Comparison of ENCODE assay signal across 21 cellular contexts in genomic region chr3:134066539-134067310, GRCh38. TPM values are rescaled to one million over a fixed set of nuclear protein-coding genes. Genes with fewer than 3 reads are reported as not detected.
DNase-seq lines count a peak whose midpoint lies in the region; ATAC-seq and TF ChIP-seq lines count a peak whose summit lies in the region.
"Had no signal": no experiment of that assay in that cellular context is flagged by ENCODE, and none has a peak within 500 bp of the region (broad histone marks: within the 10 kb centered on the region; RNA-seq: fewer than 3 reads in every experiment).

No MANE protein-coding gene starts in this region.

- no peak for TF ChIP-seq POLR2A in body of pancreas (IDR thresholded peaks at IDR 0.05)

- peak in 2 of 4 donors; percentile 19 to 35 for DNase-seq in body of pancreas
- DNase-seq in glomerular endothelial cell (ENCODE audit: extremely low read depth, low read depth, low spot score), result peak; percentile 61
- no peak for DNase-seq in mucosa of descending colon
- peak; percentile 62 for DNase-seq in type B pancreatic cell (ENCODE audit: extremely low spot score, unreplicated experiment)
- DNase-seq in SJCRH30, result no peak
- no peak for DNase-seq in DMS 273 (lab: John Stamatoyannopoulos, UW; ENCODE audit: unreplicated experiment)
- DNase-seq: CD4-positive, CD25-positive, alpha-beta regulatory T cell; HFFc6; Karpas-422; NCI-H1694 treated with DMSO at 0.1 percent for 48 hours; NCI-H524; occipital lobe; PC-9; SW 1271; WERI-Rb-1 had no signal

- H3K27me3 Mint-ChIP-seq in type B pancreatic cell, result peaks cover 12% of the 10 kb centered on the region

- H3K27me3 ChIP-seq in body of pancreas, result no peaks in the 10 kb centered on the region
- H3K27me3 ChIP-seq in SJCRH30, result no peaks in the 10 kb centered on the region

- H3K4me3 Mint-ChIP-seq in type B pancreatic cell, result no peak overlapping the region
- H3K4me3 Mint-ChIP-seq: CD4-positive, CD25-positive, alpha-beta regulatory T cell; central memory CD8-positive, alpha-beta T cell; HFFc6 had no signal

- ATAC-seq in body of pancreas, result peak; percentile 69
- peak; percentile 67 for ATAC-seq in mucosa of descending colon
- ATAC-seq in GM21360 (IDR thresholded peaks at IDR 0.05; ENCODE audit: unreplicated experiment), result no peak
- ATAC-seq in GM19463 (IDR thresholded peaks at IDR 0.05; ENCODE audit: unreplicated experiment), result no peak
- ATAC-seq: activated naive CD4-positive, alpha-beta T cell treated with anti-CD3 and anti-CD28 coated beads, Interleukin-2, amount 50 U/mL, for 72 hours; GM12878 had no signal

- no peaks in the 10 kb centered on the region for H3K36me3 Mint-ChIP-seq in type B pancreatic cell
- H3K36me3 Mint-ChIP-seq: activated naive CD4-positive, alpha-beta T cell treated with anti-CD3 and anti-CD28 coated beads, Interleukin-2, amount 50 U/mL, for 72 hours; CD4-positive, CD25-positive, alpha-beta regulatory T cell had no signal

- H3K4me1 ChIP-seq in body of pancreas (no peaks in the 10 kb centered on the region), mucosa of descending colon (ENCODE audit: low read depth) (no peaks in the 10 kb centered on the region), SJCRH30 (peaks cover 10% of the 10 kb centered on the region)

- whole genome bisulfite sequencing in body of pancreas, 2 donors, result 71 to 81% methylated on average over 4 to 6 of the region's 6 CpGs

- H3K36me3 ChIP-seq in body of pancreas (replicated peaks in 1 of 2; ENCODE audit: insufficient read depth in 1 of 2, low read depth in 2 of 2), result no peaks in the 10 kb centered on the region
- H3K36me3 ChIP-seq in mucosa of descending colon (ENCODE audit: low read depth), result no peaks in the 10 kb centered on the region
- no peaks in the 10 kb centered on the region for H3K36me3 ChIP-seq in SJCRH30
- H3K36me3 ChIP-seq: WERI-Rb-1 had no signal

- TF ChIP-seq CTCF in body of pancreas (IDR thresholded peaks at IDR 0.05), result no peak
- no peak for TF ChIP-seq CTCF in mucosa of descending colon (IDR thresholded peaks at IDR 0.05)
- TF ChIP-seq CTCF in type B pancreatic cell (conservative IDR thresholded peaks at IDR 0.05), result no peak

- H3K4me1 Mint-ChIP-seq in type B pancreatic cell (ENCODE audit: unreplicated experiment), result no peaks in the 10 kb centered on the region
- H3K4me1 Mint-ChIP-seq: CD4-positive, CD25-positive, alpha-beta regulatory T cell; central memory CD8-positive, alpha-beta T cell had no signal

- no peaks in the 10 kb centered on the region for H3K9me3 Mint-ChIP-seq in type B pancreatic cell
- H3K9me3 Mint-ChIP-seq: activated naive CD4-positive, alpha-beta T cell treated with anti-CD3 and anti-CD28 coated beads, Interleukin-2, amount 50 U/mL, for 72 hours; CD4-positive, CD25-positive, alpha-beta regulatory T cell; central memory CD8-positive, alpha-beta T cell; HFFc6 had no signal

- intact Hi-C loops in body of pancreas (cut with DNase I) (no loop called here), mucosa of descending colon (cut with DNase I, micrococcal nuclease) (no loop called here)

- H3K9me3 ChIP-seq in body of pancreas, result no peaks in the 10 kb centered on the region
- H3K9me3 ChIP-seq in mucosa of descending colon, result no peaks in the 10 kb centered on the region
- H3K9me3 ChIP-seq in SJCRH30 (replicated peaks), result no peaks in the 10 kb centered on the region

- H3K27ac Mint-ChIP-seq in type B pancreatic cell, result no peak overlapping the region
- H3K27ac Mint-ChIP-seq: HFFc6 had no signal

- H3K4me3 ChIP-seq in body of pancreas, result no peak overlapping the region
- no peak overlapping the region for H3K4me3 ChIP-seq in mucosa of descending colon
- no peak overlapping the region for H3K4me3 ChIP-seq in SJCRH30
- H3K4me3 ChIP-seq: GM12878, PC-9 had no signal

- H3K27ac ChIP-seq in body of pancreas (peak overlapping the region in 1 of 4 donors; percentile 61), SJCRH30 (no peak overlapping the region)
- H3K27ac ChIP-seq: HL-60, PC-9, WERI-Rb-1 had no signal

RNA-seq across cellular contexts. Expression of gene SLCO2A1, which starts 37.0 kb away (rescaled TPM):
- total RNA-seq in body of pancreas (10 to 100 TPM in 1 of 2 donors, 1 to 10 TPM in 1; 7.0 to 17.5 TPM), glomerular endothelial cell (1.6 and 2.2 TPM in 2 replicates), mucosa of descending colon (10 to 100 TPM; 34.3 to 72.2 (median 67.7) TPM), type B pancreatic cell (ENCODE audit: low replicate concordance) (3.4 and 3.8 TPM in 2 replicates)
- total RNA-seq in SJCRH30 (2014; rRNA removed; shearing (Covaris generic)), result not detected in 2 replicates
- total RNA-seq: activated naive CD4-positive, alpha-beta T cell treated with anti-CD3 and anti-CD28 coated beads, Interleukin-2, amount 50 U/mL, for 72 hours; CD4-positive, CD25-positive, alpha-beta regulatory T cell had no signal

Comparison
In these comparisons a context has a peak if more than half of its experiments do, and no peak if none do; other contexts are left out.
1. ATAC-seq: peak in body of pancreas (single experiment) and mucosa of descending colon (single experiment); none in GM21360 (single experiment) and GM19463 (single experiment).
2. DNase-seq: peak in glomerular endothelial cell (single experiment) and type B pancreatic cell (single experiment); none in mucosa of descending colon (0 of 3), SJCRH30 (0 of 2) and DMS 273 (single experiment).